In the genomic region with DNA sequence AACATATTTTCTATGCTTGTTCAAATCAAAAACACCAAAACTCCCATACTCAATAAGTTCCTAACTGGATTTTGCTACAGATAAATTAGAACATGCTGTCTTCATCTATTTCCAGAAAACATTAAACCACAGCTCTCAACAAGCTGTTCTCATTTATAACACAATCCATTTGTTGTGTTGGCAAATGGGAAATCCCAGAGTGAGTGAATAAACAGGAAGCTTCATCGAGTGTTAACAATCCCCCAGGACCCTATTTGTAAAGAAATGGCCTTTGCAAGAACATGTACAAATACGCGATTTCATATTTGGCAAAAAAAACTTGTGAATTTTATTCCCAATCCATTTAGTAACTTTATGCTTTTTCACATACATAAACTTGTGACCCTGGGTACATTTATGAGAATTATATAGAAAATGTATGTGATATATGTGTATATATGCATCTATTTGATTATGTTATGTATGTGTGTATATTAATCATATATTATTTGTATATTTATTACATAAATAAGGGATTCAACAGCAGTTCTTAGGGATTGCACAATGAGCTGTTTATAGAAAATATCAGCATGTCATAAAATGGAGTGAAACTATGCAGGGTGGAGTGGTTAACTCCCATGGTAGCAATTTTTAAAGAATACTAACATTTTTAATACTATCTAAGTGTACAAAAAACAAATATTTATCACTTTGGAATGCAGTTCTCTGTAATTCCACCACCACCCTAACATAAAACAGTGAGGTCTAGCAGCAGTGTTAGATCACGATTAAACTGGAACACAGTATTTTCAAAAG, we compare ENCODE assay signal across 17 cellular contexts.
DNase-seq lines count a peak whose midpoint lies in the region; ATAC-seq and TF ChIP-seq lines count a peak whose summit lies in the region.
"Had no signal": no experiment of that assay in that cellular context is flagged by ENCODE, and none has a peak within 500 bp of the region (broad histone marks: within the 10 kb centered on the region; RNA-seq: fewer than 3 reads in every experiment).

No MANE protein-coding gene starts in this region.

- intact Hi-C loops in sciatic nerve (cut with DNase I) = no loop called here

- DNase-seq in AG08395 (ENCODE audit: low spot score) (peak; percentile 6), HFF-Myc (ENCODE audit: extremely low read depth, low read depth) (peak; percentile 7), fibroblast of pulmonary artery (ENCODE audit: low read depth) (peak; percentile 63), sciatic nerve (ENCODE audit: low spot score) (no peak), NCI-H748 (lab: John Stamatoyannopoulos, UW; ENCODE audit: unreplicated experiment) (no peak), cerebellum (ENCODE audit: low spot score) (no peak), NCI-H2029 treated with DMSO at 0.1 percent for 48 hours (lab: John Stamatoyannopoulos, UW) (no peak), C1 segment of cervical spinal cord (lab: John Stamatoyannopoulos, UW) (no peak)
- DNase-seq: ACHN; activated naive CD4-positive, alpha-beta T cell treated with anti-CD3 and anti-CD28 coated beads for 36 hours; activated T-cell treated with anti-CD3 and anti-CD28 coated beads for 4 hours; GOT3; head of caudate nucleus; NCI-H1417 treated with DMSO at 0.1 percent for 48 hours; stimulated activated CD4-positive, alpha-beta T cell treated with anti-CD3 and anti-CD28 coated beads, Interleukin-12 subunit alpha, Interleukin-12 subunit beta, amount 100 ng/mL, for 4 hours; T-cell had no signal

- peak; percentile 91 for ATAC-seq in sciatic nerve
- ATAC-seq: T-cell had no signal

- H3K4me3 ChIP-seq in HFF-Myc (replicated peaks; ENCODE audit: low read depth, low read length) (no peak overlapping the region), fibroblast of pulmonary artery (replicated peaks; ENCODE audit: low read depth, low read length) (no peak overlapping the region)
- H3K4me3 ChIP-seq: thoracic aorta had no signal

- no peak for TF ChIP-seq CTCF in HFF-Myc (IDR thresholded peaks at IDR 0.05; ENCODE audit: low read depth, low read length, missing control alignments)
- TF ChIP-seq CTCF in fibroblast of pulmonary artery (IDR thresholded peaks at IDR 0.05; ENCODE audit: low read length, missing control alignments) = no peak

Comparison
In these comparisons a context has a peak if more than half of its experiments do, and no peak if none do; other contexts are left out.
1. DNase-seq: peak in AG08395 (single experiment), HFF-Myc (single experiment) and fibroblast of pulmonary artery (single experiment); none in sciatic nerve (single experiment), NCI-H748 (single experiment), cerebellum (single experiment), NCI-H2029 treated with DMSO at 0.1 percent for 48 hours (single experiment) and C1 segment of cervical spinal cord (0 of 14).